15 cellular contexts compared by ENCODE assay signal in the genomic region with DNA sequence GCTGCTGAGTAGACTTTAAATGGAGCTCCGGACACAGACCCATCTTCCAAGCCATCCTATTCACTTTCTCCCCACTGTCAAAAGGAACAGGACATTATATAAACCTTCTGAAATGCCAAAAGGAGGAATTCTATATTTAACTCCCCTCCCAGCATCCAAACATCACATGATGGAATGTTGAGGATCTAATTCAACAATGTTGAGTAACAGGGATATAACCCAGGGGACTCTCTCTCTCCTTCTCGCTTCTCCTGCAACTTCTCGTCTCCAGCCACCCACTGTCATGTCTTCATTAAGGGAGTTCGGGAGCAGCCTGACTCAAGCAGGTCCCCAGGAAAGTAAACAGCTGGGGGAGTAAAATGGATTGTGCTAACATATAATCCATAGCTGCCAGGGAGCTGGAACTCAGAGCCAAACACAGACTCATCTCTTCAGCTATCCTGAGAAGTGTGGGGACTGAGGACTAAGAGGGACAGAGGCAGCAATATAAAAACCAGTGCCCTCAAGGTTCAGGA. TPM values are rescaled to one million over a fixed set of nuclear protein-coding genes. Genes with fewer than 3 reads are reported as not detected.
"Had no signal": no experiment of that assay in that cellular context is flagged by ENCODE, and none has a peak within 500 bp of the region (broad histone marks: within the 10 kb centered on the region; RNA-seq: fewer than 3 reads in every experiment).

No MANE protein-coding gene starts in this region.

- DNase-seq: activated CD4-positive, alpha-beta T cell treated with anti-CD3 and anti-CD28 coated beads, Interleukin-2, amount 50 U/mL, for 48 hours; activated CD8-positive, alpha-beta memory T cell treated with anti-CD3 and anti-CD28 coated beads, Interleukin-2, amount 10 ng/mL, durations not matched to agents 7 days and 5 days; activated naive CD4-positive, alpha-beta T cell treated with anti-CD3 and anti-CD28 coated beads, Interleukin-2, amount 10 ng/mL, durations not matched to agents 7 days and 5 days; activated T-cell treated with anti-CD3 and anti-CD28 coated beads, Interleukin-2, amount 50 U/mL, for 24 hours; effector memory CD4-positive, alpha-beta T cell; islet precursor cell; left lung; naive thymus-derived CD8-positive, alpha-beta T cell; retina; SK-N-SH; T-cell; upper lobe of left lung; WERI-Rb-1 had no signal

- H3K4me3 Mint-ChIP-seq: activated CD8-positive, alpha-beta memory T cell treated with anti-CD3 and anti-CD28 coated beads, Interleukin-2, amount 10 ng/mL, durations not matched to agents 7 days and 5 days; activated naive CD4-positive, alpha-beta T cell treated with anti-CD3 and anti-CD28 coated beads, Interleukin-2, amount 10 ng/mL, durations not matched to agents 7 days and 5 days; activated T-cell treated with anti-CD3 and anti-CD28 coated beads, Interleukin-2, amount 50 U/mL, for 24 hours; naive thymus-derived CD8-positive, alpha-beta T cell; stimulated activated effector memory CD8-positive, alpha-beta T cell treated with anti-CD3 and anti-CD28 coated beads, Interleukin-12 subunit alpha, Interleukin-12 subunit beta, amount 100 ng/mL, for 72 hours; T-cell had no signal

- H3K36me3 Mint-ChIP-seq: activated CD8-positive, alpha-beta memory T cell treated with anti-CD3 and anti-CD28 coated beads, Interleukin-2, amount 10 ng/mL, durations not matched to agents 7 days and 5 days; activated naive CD4-positive, alpha-beta T cell treated with anti-CD3 and anti-CD28 coated beads, Interleukin-2, amount 10 ng/mL, durations not matched to agents 7 days and 5 days; naive thymus-derived CD8-positive, alpha-beta T cell; stimulated activated effector memory CD8-positive, alpha-beta T cell treated with anti-CD3 and anti-CD28 coated beads, Interleukin-12 subunit alpha, Interleukin-12 subunit beta, amount 100 ng/mL, for 72 hours; T-cell had no signal

- H3K27me3 Mint-ChIP-seq: activated CD8-positive, alpha-beta memory T cell treated with anti-CD3 and anti-CD28 coated beads, Interleukin-2, amount 10 ng/mL, durations not matched to agents 7 days and 5 days; activated naive CD4-positive, alpha-beta T cell treated with anti-CD3 and anti-CD28 coated beads, Interleukin-2, amount 10 ng/mL, durations not matched to agents 7 days and 5 days had no signal

- H3K9ac ChIP-seq: SK-N-SH had no signal

- H3K4me1 Mint-ChIP-seq: activated CD8-positive, alpha-beta memory T cell treated with anti-CD3 and anti-CD28 coated beads, Interleukin-2, amount 10 ng/mL, durations not matched to agents 7 days and 5 days; activated naive CD4-positive, alpha-beta T cell treated with anti-CD3 and anti-CD28 coated beads, Interleukin-2, amount 10 ng/mL, durations not matched to agents 7 days and 5 days; naive thymus-derived CD8-positive, alpha-beta T cell; stimulated activated effector memory CD8-positive, alpha-beta T cell treated with anti-CD3 and anti-CD28 coated beads, Interleukin-12 subunit alpha, Interleukin-12 subunit beta, amount 100 ng/mL, for 72 hours; T-cell had no signal

- H3K9me3 ChIP-seq: left lung, SK-N-SH, upper lobe of left lung had no signal

- H3K9me3 Mint-ChIP-seq: activated naive CD4-positive, alpha-beta T cell treated with anti-CD3 and anti-CD28 coated beads, Interleukin-2, amount 10 ng/mL, durations not matched to agents 7 days and 5 days; activated T-cell treated with anti-CD3 and anti-CD28 coated beads, Interleukin-2, amount 50 U/mL, for 24 hours; stimulated activated effector memory CD8-positive, alpha-beta T cell treated with anti-CD3 and anti-CD28 coated beads, Interleukin-12 subunit alpha, Interleukin-12 subunit beta, amount 100 ng/mL, for 72 hours; T-cell had no signal

- H3K4me3 ChIP-seq: cardiac muscle cell, left lung, upper lobe of left lung had no signal

- H3K9me2 ChIP-seq: SK-N-SH had no signal

- H3K4me2 ChIP-seq: SK-N-SH had no signal

- ATAC-seq: activated CD8-positive, alpha-beta memory T cell treated with anti-CD3 and anti-CD28 coated beads, Interleukin-2, amount 10 ng/mL, durations not matched to agents 7 days and 5 days; left lung; naive thymus-derived CD8-positive, alpha-beta T cell; stimulated activated effector memory CD8-positive, alpha-beta T cell treated with anti-CD3 and anti-CD28 coated beads, Interleukin-12 subunit alpha, Interleukin-12 subunit beta, amount 100 ng/mL, for 72 hours; T-cell had no signal

- H3K27ac ChIP-seq: cardiac muscle cell, left lung, upper lobe of left lung, WERI-Rb-1 had no signal

- H3K4me1 ChIP-seq: left lung, upper lobe of left lung had no signal

- H3K27me3 ChIP-seq: cardiac muscle cell, left lung, upper lobe of left lung had no signal

- H3K27ac Mint-ChIP-seq: activated CD8-positive, alpha-beta memory T cell treated with anti-CD3 and anti-CD28 coated beads, Interleukin-2, amount 10 ng/mL, durations not matched to agents 7 days and 5 days; activated naive CD4-positive, alpha-beta T cell treated with anti-CD3 and anti-CD28 coated beads, Interleukin-2, amount 10 ng/mL, durations not matched to agents 7 days and 5 days; activated T-cell treated with anti-CD3 and anti-CD28 coated beads, Interleukin-2, amount 50 U/mL, for 24 hours; naive thymus-derived CD8-positive, alpha-beta T cell; stimulated activated effector memory CD8-positive, alpha-beta T cell treated with anti-CD3 and anti-CD28 coated beads, Interleukin-12 subunit alpha, Interleukin-12 subunit beta, amount 100 ng/mL, for 72 hours; T-cell had no signal

- H3K36me3 ChIP-seq: cardiac muscle cell, left lung, upper lobe of left lung, WERI-Rb-1 had no signal

RNA-seq across cellular contexts. Expression of a gene that starts 51.7 kb away (rescaled TPM):
- total RNA-seq: activated CD8-positive, alpha-beta memory T cell treated with anti-CD3 and anti-CD28 coated beads, Interleukin-2, amount 10 ng/mL, durations not matched to agents 7 days and 5 days; naive thymus-derived CD8-positive, alpha-beta T cell had no signal
- polyA plus RNA-seq: naive thymus-derived CD8-positive, alpha-beta T cell; SK-N-SH had no signal
